In genomic region chr7:73774923-73775322, GRCh38 we compare ENCODE assay signal across 1 cellular context.
TF ChIP-seq lines count a peak whose summit lies in the region.

No MANE protein-coding gene starts in this region.

TF ChIP-seq in GM12878, 131 proteins besides CTCF, POLR2A, EP300 and RAD21:
- TF ChIP-seq BACH1 (IDR thresholded peaks at IDR 0.05; ENCODE audit: borderline replicate concordance), result peak; percentile 92
- TF ChIP-seq NBN (IDR thresholded peaks at IDR 0.05), result no peak
